Comparison of ENCODE assay signal across 6 cellular contexts in the genomic region with DNA sequence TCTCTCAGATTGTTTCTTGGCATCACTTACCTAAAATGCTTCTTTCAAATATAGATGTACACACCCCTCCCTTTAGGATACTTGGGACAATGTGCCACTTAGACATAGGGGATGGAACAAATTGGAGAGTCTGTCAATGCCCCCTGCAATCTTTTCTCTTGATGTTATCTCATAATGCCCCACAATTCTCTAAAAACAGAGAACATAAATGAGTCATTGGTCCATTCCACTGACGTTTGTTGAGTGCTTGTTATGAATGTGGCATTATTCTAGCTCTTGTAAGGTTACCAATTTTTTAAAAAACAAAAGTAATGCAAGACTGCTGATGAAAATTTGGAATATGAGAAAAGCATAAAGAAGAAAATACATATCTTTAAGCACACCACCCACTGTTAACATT. TPM values are rescaled to one million over a fixed set of nuclear protein-coding genes. Genes with fewer than 3 reads are reported as not detected.
"Had no signal": no experiment of that assay in that cellular context is flagged by ENCODE, and none has a peak within 500 bp of the region (broad histone marks: within the 10 kb centered on the region; RNA-seq: fewer than 3 reads in every experiment).

No MANE protein-coding gene starts in this region.

- H3K9me3 Mint-ChIP-seq: GM23338, H9 had no signal

- DNase-seq: H9, HCEC 1CT, IMR-90 had no signal

- ATAC-seq: GM23338 had no signal

- H3K27ac Mint-ChIP-seq: GM23338, H9 had no signal

- H3K4me3 Mint-ChIP-seq: GM23338, H9 had no signal

RNA-seq across cellular contexts. Expression of gene KCNE2, which starts 5.9 kb away (rescaled TPM):
- total RNA-seq: H9, IMR-90 had no signal
- polyA plus RNA-seq: IMR-90 had no signal

RNA-seq across cellular contexts. Expression of gene SMIM34, which starts 54.0 kb away (rescaled TPM):
- total RNA-seq: GM23338, H1, H9, HT-29, IMR-90 had no signal
- polyA plus RNA-seq: GM23338, H1, IMR-90 had no signal
